Comparison of ENCODE assay signal across 27 cellular contexts in genomic region chr2:61378281-61378680, GRCh38.
DNase-seq lines count a peak whose midpoint lies in the region; ATAC-seq, FAIRE-seq and TF ChIP-seq lines count a peak whose summit lies in the region.
"Had no signal": no experiment of that assay in that cellular context is flagged by ENCODE, and none has a peak within 500 bp of the region (broad histone marks: within the 10 kb centered on the region; RNA-seq: fewer than 3 reads in every experiment).

No MANE protein-coding gene starts in this region.

- no peak for ATAC-seq in HepG2
- ATAC-seq in right lobe of liver = no peak
- ATAC-seq: GM12878 had no signal

- H3K9ac ChIP-seq in HepG2 (ENCODE audit: insufficient read depth, low read depth, low read length) = no peak overlapping the region
- H3K9ac ChIP-seq: BLaER1 had no signal

- H3K4me2 ChIP-seq in HepG2 (ENCODE audit: low read depth, low read length) = no peak overlapping the region
- H3K4me2 ChIP-seq: BLaER1 had no signal

- H3K9me3 ChIP-seq in HepG2 (ENCODE audit: low read length) (no peaks in the 10 kb centered on the region), right lobe of liver (no peaks in the 10 kb centered on the region)
- H3K9me3 ChIP-seq: BE2C had no signal

- H3K27me3 ChIP-seq in HepG2 (ENCODE audit: control insufficient read depth in 1 of 2, insufficient read depth in 2 of 2, low read length in 2 of 2) (no peaks in the 10 kb centered on the region), right lobe of liver (no peaks in the 10 kb centered on the region)
- H3K27me3 ChIP-seq: BE2C, BLaER1 had no signal

- POLR2A ChIA-PET in HepG2 (lab: Yijun Ruan, JAX) = no interaction called here

- no peak overlapping the region for H3K27ac Mint-ChIP-seq in chondrocyte (ENCODE audit: unreplicated experiment)
- H3K27ac Mint-ChIP-seq: CD14-positive monocyte had no signal

- in situ Hi-C loops in HepG2 (cut with HindIII; ENCODE audit: extremely low pct_ligation_motif_present, low pct_unique_long_range_greater_than_20kb) = no loop called here

- peaks cover 13% of the 10 kb centered on the region for H3K4me1 ChIP-seq in HepG2 (ENCODE audit: insufficient read depth, low read length)
- peaks cover 0 to 5% (median 0%) of the 10 kb centered on the region in 4 donors for H3K4me1 ChIP-seq in right lobe of liver
- H3K4me1 ChIP-seq: BE2C, BLaER1 had no signal

- TF ChIP-seq CTCF in HepG2 (CRISPR knock-in tag; IDR thresholded peaks at IDR 0.05) = no peak
- TF ChIP-seq CTCF in right lobe of liver (IDR thresholded peaks at IDR 0.05) = no peak
- TF ChIP-seq CTCF in chondrocyte (IDR thresholded peaks at IDR 0.05) = no peak

- H3K27ac ChIP-seq in HepG2 (ENCODE audit: extremely low read length, insufficient read depth, low read length) (no peak overlapping the region), right lobe of liver (no peak overlapping the region)
- H3K27ac ChIP-seq: 22Rv1, BLaER1 had no signal

- H3K36me3 ChIP-seq in HepG2 (replicated peaks in 1 of 2; ENCODE audit: control insufficient read depth in 1 of 2, insufficient read depth in 2 of 2, low read length in 2 of 2) (peaks cover 22 to 82% of the 10 kb centered on the region in 2 experiments), right lobe of liver (peaks cover 0 to 26% (median 8%) of the 10 kb centered on the region in 4 donors)
- H3K36me3 ChIP-seq: BE2C had no signal

- H3K27me3 Mint-ChIP-seq in chondrocyte (ENCODE audit: low read depth) = no peaks in the 10 kb centered on the region
- H3K27me3 Mint-ChIP-seq: CD4-positive, alpha-beta memory T cell; CD4-positive, CD25-positive, alpha-beta regulatory T cell had no signal

- H4K20me1 ChIP-seq in HepG2 (ENCODE audit: insufficient read depth, low read length) = no peaks in the 10 kb centered on the region

- no peak overlapping the region for H3K4me3 Mint-ChIP-seq in chondrocyte (ENCODE audit: unreplicated experiment)
- H3K4me3 Mint-ChIP-seq: CD14-positive monocyte; CD4-positive, alpha-beta memory T cell; CD4-positive, CD25-positive, alpha-beta regulatory T cell; CD8-positive, alpha-beta memory T cell had no signal

- TF ChIP-seq RAD21 in HepG2 (CRISPR knock-in tag; IDR thresholded peaks at IDR 0.05) = no peak

- TF ChIP-seq EP300 in HepG2 (IDR thresholded peaks at IDR 0.05; ENCODE audit: low read depth in 2 of 2, low read length in 2 of 2) (no peak), HepG2 (CRISPR knock-in tag; IDR thresholded peaks at IDR 0.05; ENCODE audit: borderline replicate concordance) (no peak)

- FAIRE-seq in HepG2 (lab: Jason Lieb, UNC) = no peak
- peak; percentile 19 for FAIRE-seq in TTC549 (lab: Jason Lieb, UNC)
- peak; percentile 3 for FAIRE-seq in frontal cortex (lab: Jason Lieb, UNC)
- FAIRE-seq: GM12878, GM12892, GM18507 had no signal

- TF ChIP-seq POLR2A in HepG2 (IDR thresholded peaks at IDR 0.05; ENCODE audit: insufficient read depth in 1 of 2, low read depth in 2 of 2, low read length in 2 of 2) (no peak), right lobe of liver (IDR thresholded peaks at IDR 0.05) (no peak)

- BruUV-seq in HepG2 (replicated peaks; lab: Mats Ljungman, UMichigan) = no TSS peak

- no peak overlapping the region for H2AFZ ChIP-seq in HepG2 (ENCODE audit: low read length)

- intact Hi-C loops in HepG2 (cut with micrococcal nuclease; ENCODE audit: unreplicated experiment) (no loop called here), right lobe of liver (cut with DNase I) (no loop called here), head of caudate nucleus (cut with DNase I) (no loop called here)

- H3K79me2 ChIP-seq in HepG2 (ENCODE audit: insufficient read depth, low read length) = no peaks in the 10 kb centered on the region

- no peaks in the 10 kb centered on the region for H3K9me3 Mint-ChIP-seq in chondrocyte (ENCODE audit: low read depth)
- H3K9me3 Mint-ChIP-seq: CD4-positive, alpha-beta memory T cell; CD8-positive, alpha-beta memory T cell had no signal

- peaks cover 13% of the 10 kb centered on the region for H3K4me1 Mint-ChIP-seq in chondrocyte (ENCODE audit: low read depth)
- H3K4me1 Mint-ChIP-seq: CD14-positive monocyte had no signal

- WGBS in HepG2 (ENCODE audit: low lambda C conversion rate) = 97% methylated on average over 5 of the region's 5 CpGs
- 96% methylated on average over 5 of the region's 5 CpGs for WGBS in right lobe of liver (ENCODE audit: insufficient coverage, low coverage, low lambda C conversion rate, missing lambda C conversion rate)

- CTCF ChIA-PET in HepG2 (lab: Yijun Ruan, JAX; ENCODE audit: low intra/inter-chr PET ratio, low total read pairs) = no interaction called here

- peaks cover 44% of the 10 kb centered on the region for H3K36me3 Mint-ChIP-seq in chondrocyte (ENCODE audit: low read depth)

- DNase-seq in HepG2 (ENCODE audit: low spot score) (no peak), right lobe of liver (no peak), frontal cortex (ENCODE audit: low spot score in 2 of 2) (no peak), HUDEP-2 (lab: John Stamatoyannopoulos, UW; ENCODE audit: unreplicated experiment in 76 of 76) (no peak), head of caudate nucleus (no peak), chondrocyte (ENCODE audit: low spot score) (no peak)
- DNase-seq: ACHN; BE2C; C1 segment of cervical spinal cord; CD4-positive, alpha-beta memory T cell; CD4-positive, CD25-positive, alpha-beta regulatory T cell; CD8-positive, alpha-beta memory T cell; COR-L47; DMS 273 treated with DMSO at 0.1 percent for 48 hours; DMS153; DMS53; DMS79; DND-41; EL; GDM1 had no signal

- H3K4me3 ChIP-seq in HepG2 (replicated peaks in 1 of 3; ENCODE audit: insufficient read depth in 1 of 3, low read depth in 2 of 3, low read length in 3 of 3) = no peak overlapping the region
- H3K4me3 ChIP-seq in right lobe of liver = no peak overlapping the region
- H3K4me3 ChIP-seq: BLaER1, GM12878 had no signal

TF ChIP-seq in HepG2, 621 proteins besides CTCF, POLR2A, EP300 and RAD21:
- TF ChIP-seq ZNF589 (CRISPR knock-in tag; conservative IDR thresholded peaks at IDR 0.05) = no peak
- no peak for TF ChIP-seq GATAD2A (CRISPR knock-in tag; IDR thresholded peaks at IDR 0.05)
- TF ChIP-seq HCFC1 (IDR thresholded peaks at IDR 0.05; ENCODE audit: low read depth, low read length) = no peak
- TF ChIP-seq MAFK (conservative IDR thresholded peaks at IDR 0.05 in 1 of 2, IDR thresholded peaks at IDR 0.05 in 1 of 2; ENCODE audit: low read length in 2 of 2) = peak; percentile 79 to 97
- peak; percentile 89 for TF ChIP-seq MAFF (IDR thresholded peaks at IDR 0.05; ENCODE audit: low read depth, low read length)
- TF ChIP-seq RBAK (CRISPR knock-in tag; IDR thresholded peaks at IDR 0.05) = no peak
